ENCODE assay signal across 13 cellular contexts in genomic region chr1:169511339-169512028, GRCh38. TPM values are rescaled to one million over a fixed set of nuclear protein-coding genes. Genes with fewer than 3 reads are reported as not detected.
DNase-seq lines count a peak whose midpoint lies in the region; ATAC-seq, FAIRE-seq and TF ChIP-seq lines count a peak whose summit lies in the region.
"Had no signal": no experiment of that assay in that cellular context is flagged by ENCODE, and none has a peak within 500 bp of the region (broad histone marks: within the 10 kb centered on the region; RNA-seq: fewer than 3 reads in every experiment).

No MANE protein-coding gene starts in this region.

- no peak overlapping the region for H3K9ac ChIP-seq in GM12878 (ENCODE audit: control insufficient read depth, insufficient read depth, low read length)

- no peaks in the 10 kb centered on the region for H3K4me1 Mint-ChIP-seq in osteocyte (ENCODE audit: unreplicated experiment)
- H3K4me1 Mint-ChIP-seq: brain had no signal

- SMC1A ChIA-PET in GM12878 (lab: Charles Lee; ENCODE audit: uncharacterized antibody, unreplicated experiment) = interaction anchor here (1.1 kb wide), 1 partner anchor 25 kb away, joined by 5 read pairs; no protein-coding TSS in a partner anchor

- no peaks in the 10 kb centered on the region for H3K9me2 ChIP-seq in OCI-LY7 (ENCODE audit: insufficient read depth, low read length)

- H4K20me1 ChIP-seq in GM12878 (ENCODE audit: control insufficient read depth, insufficient read depth) (no peaks in the 10 kb centered on the region), OCI-LY7 (ENCODE audit: insufficient read depth, low read length) (no peaks in the 10 kb centered on the region)

- H2AFZ ChIP-seq in GM12878 (ENCODE audit: control insufficient read depth, low read depth, low read length) (no peak overlapping the region), OCI-LY7 (ENCODE audit: low read length) (no peak overlapping the region)

- in situ Hi-C loops in GM12878 (cut with MboI) = no loop called here

- H3K4me2 ChIP-seq in GM12878 (ENCODE audit: control insufficient read depth, insufficient read depth) (no peak overlapping the region), OCI-LY7 (ENCODE audit: low read length) (no peak overlapping the region)

- TF ChIP-seq POLR2A in GM12878 (IDR thresholded peaks at IDR 0.05; ENCODE audit: low read depth, low read length) (no peak), thyroid gland (IDR thresholded peaks at IDR 0.05) (no peak)

- H3K4me1 ChIP-seq in GM12878 (ENCODE audit: control insufficient read depth, insufficient read depth, low read length) = no peaks in the 10 kb centered on the region
- peaks cover 2% of the 10 kb centered on the region for H3K4me1 ChIP-seq in right cardiac atrium (ENCODE audit: control insufficient read depth, insufficient read depth, low read length)
- no peaks in the 10 kb centered on the region for H3K4me1 ChIP-seq in thyroid gland
- no peaks in the 10 kb centered on the region for H3K4me1 ChIP-seq in OCI-LY7 (ENCODE audit: insufficient read depth, low read length, poor library complexity, severe bottlenecking)

- H3K36me3 ChIP-seq in GM12878 (ENCODE audit: control insufficient read depth in 2 of 2, insufficient read depth in 2 of 2, low read length in 1 of 2) = no peaks in the 10 kb centered on the region
- H3K36me3 ChIP-seq in thyroid gland = no peaks in the 10 kb centered on the region
- H3K36me3 ChIP-seq in OCI-LY7 (ENCODE audit: insufficient read depth, low read length) = no peaks in the 10 kb centered on the region

- H3K27ac Mint-ChIP-seq in osteocyte (ENCODE audit: unreplicated experiment) = no peak overlapping the region
- H3K27ac Mint-ChIP-seq: activated B cell treated with CpG ODN at 0.5 μM for 24 hours, brain had no signal

- intact Hi-C loops in GM12878 (cut with micrococcal nuclease; ENCODE audit: unreplicated experiment) = no loop called here
- intact Hi-C loops in right cardiac atrium (cut with DNase I) = no loop called here
- intact Hi-C loops in thyroid gland (cut with DNase I) = no loop called here
- intact Hi-C loops in OCI-LY7 (cut with micrococcal nuclease; ENCODE audit: unreplicated experiment) = no loop called here

- H3K9me3 ChIP-seq in GM12878 (replicated peaks; ENCODE audit: control insufficient read depth, insufficient read depth, low read length) (no peaks in the 10 kb centered on the region), right cardiac atrium (ENCODE audit: control insufficient read depth, low read length) (no peaks in the 10 kb centered on the region), thyroid gland (no peaks in the 10 kb centered on the region), OCI-LY7 (ENCODE audit: low read length) (no peaks in the 10 kb centered on the region)

- H3K4me3 Mint-ChIP-seq in osteocyte (ENCODE audit: unreplicated experiment) = no peak overlapping the region
- H3K4me3 Mint-ChIP-seq: activated B cell treated with CpG ODN at 0.5 μM for 24 hours, brain had no signal

- H3K27ac ChIP-seq in GM12878 (ENCODE audit: control insufficient read depth, insufficient read depth) (no peak overlapping the region), right cardiac atrium (ENCODE audit: low read length) (no peak overlapping the region), thyroid gland (peak overlapping the region; percentile 30 to 55 (median 39)), OCI-LY7 (ENCODE audit: low read depth, low read length, poor library complexity, severe bottlenecking) (no peak overlapping the region)

- H3K4me3 ChIP-seq in GM12878 (no peak overlapping the region), right cardiac atrium (ENCODE audit: low read length) (no peak overlapping the region), thyroid gland (replicated peaks in 1 of 3) (no peak overlapping the region), OCI-LY7 (ENCODE audit: low read depth, low read length, poor library complexity, severe bottlenecking) (no peak overlapping the region)

- CTCF ChIA-PET in GM12878 (lab: Yijun Ruan, JAX) (interaction anchor here (1.5 kb wide), 1 partner anchor 34 kb away, joined by 3 read pairs; no protein-coding TSS in a partner anchor), OCI-LY7 (lab: Charles Lee; ENCODE audit: unreplicated experiment) (no interaction called here)

- TF ChIP-seq CTCF in GM12878 (IDR thresholded peaks at IDR 0.05 in 2 of 3, conservative IDR thresholded peaks at IDR 0.05 in 1 of 3; ENCODE audit: control insufficient read depth in 2 of 3, extremely low read depth in 1 of 3, insufficient read depth in 1 of 3, low read depth in 3 of 3, low read length in 3 of 3) (no peak), thyroid gland (IDR thresholded peaks at IDR 0.05) (no peak), OCI-LY7 (conservative IDR thresholded peaks at IDR 0.05; ENCODE audit: low read length) (no peak), osteocyte (IDR thresholded peaks at IDR 0.05) (no peak)

- RAD21 ChIA-PET in GM12878 (lab: Charles Lee; ENCODE audit: unreplicated experiment) = no interaction called here

- DNase-seq in HPDE6-E6E7 (ENCODE audit: extremely low spot score) (peak; percentile 67), GM12878 (ENCODE audit: low read depth, low spot score) (no peak), right cardiac atrium (peak; percentile 21 to 47 (median 22)), thyroid gland (no peak), OCI-LY7 (ENCODE audit: low spot score) (no peak), osteocyte (ENCODE audit: extremely low spot score, unreplicated experiment) (no peak)
- DNase-seq in activated naive CD4-positive, alpha-beta T cell treated with Interleukin-2 at 50 U/mL for 16 hours = no peak
- no peak for DNase-seq in activated CD4-positive, alpha-beta T cell treated with anti-CD3 and anti-CD28 coated beads, Interleukin-2, amount 50 U/mL, for 4 hours
- DNase-seq: activated B cell treated with CpG ODN at 0.5 μM for 24 hours; left colon; stimulated activated CD4-positive, alpha-beta T cell treated with anti-CD3 and anti-CD28 coated beads, Interleukin-2, amount 100 ng/mL, for 24 hours had no signal

- POLR2A ChIA-PET in GM12878 (lab: Charles Lee) (no interaction called here), OCI-LY7 (lab: Charles Lee) (interaction anchor here (1.4 kb wide), 1 partner anchor 170 kb away, joined by 3 read pairs; no protein-coding TSS in a partner anchor)

- no peak for FAIRE-seq in GM12878 (lab: Jason Lieb, UNC)
- FAIRE-seq: GM12892 had no signal

- no peaks in the 10 kb centered on the region for H3K9me3 Mint-ChIP-seq in osteocyte (ENCODE audit: unreplicated experiment)
- H3K9me3 Mint-ChIP-seq: activated B cell treated with CpG ODN at 0.5 μM for 24 hours, brain had no signal

- no TSS peak for BruUV-seq in GM12878 (replicated peaks; lab: Mats Ljungman, UMichigan)
- no TSS peak for BruUV-seq in OCI-LY7 (replicated peaks; lab: Mats Ljungman, UMichigan)

- H3K36me3 Mint-ChIP-seq in osteocyte (ENCODE audit: unreplicated experiment) = no peaks in the 10 kb centered on the region
- H3K36me3 Mint-ChIP-seq: brain had no signal

- no peak for TF ChIP-seq RAD21 in GM12878 (IDR thresholded peaks at IDR 0.05; ENCODE audit: insufficient read depth, low read depth, low read length)

- H3K27me3 ChIP-seq in GM12878 (replicated peaks in 1 of 2; ENCODE audit: control insufficient read depth in 2 of 2, insufficient read depth in 2 of 2, low read length in 1 of 2) (no peaks in the 10 kb centered on the region), right cardiac atrium (ENCODE audit: control insufficient read depth, insufficient read depth) (no peaks in the 10 kb centered on the region), thyroid gland (no peaks in the 10 kb centered on the region)

- H3K27me3 Mint-ChIP-seq in osteocyte (ENCODE audit: unreplicated experiment) = peaks cover 33% of the 10 kb centered on the region
- H3K27me3 Mint-ChIP-seq: activated B cell treated with CpG ODN at 0.5 μM for 24 hours had no signal

- no peak for TF ChIP-seq EP300 in GM12878 (IDR thresholded peaks at IDR 0.05; ENCODE audit: borderline replicate concordance in 1 of 2, control insufficient read depth in 1 of 2, low read depth in 2 of 2, low read length in 2 of 2)

- no peaks in the 10 kb centered on the region for H3K79me2 ChIP-seq in GM12878 (ENCODE audit: control insufficient read depth, insufficient read depth, low read length)
- no peaks in the 10 kb centered on the region for H3K79me2 ChIP-seq in OCI-LY7 (ENCODE audit: insufficient read depth, low read depth, low read length)

- 41% methylated on average over 3 of the region's 3 CpGs for WGBS in GM12878 (ENCODE audit: insufficient coverage, insufficient replicate concordance, low lambda C conversion rate, missing lambda C conversion rate)
- WGBS in right cardiac atrium = 54% methylated on average over 3 of the region's 3 CpGs
- WGBS in thyroid gland, 2 donors = 62 to 79% methylated on average over 3 of the region's 3 CpGs

- ATAC-seq in GM12878 (0 out of 3 replicates have a peak, but pooled peaks have one; percentile 28), right cardiac atrium (peak; percentile 84 to 91)

TF ChIP-seq in GM12878, 131 proteins besides CTCF, POLR2A, EP300 and RAD21 (continues in another document):
- 0 out of 2 replicates have a peak, but pooled peaks have one; percentile 6 for TF ChIP-seq JUNB (IDR thresholded peaks at IDR 0.05)

RNA-seq across cellular contexts. Expression of gene SLC19A2, which starts 25.7 kb away (rescaled TPM):
- total RNA-seq in GM12878 (2013; cell fraction: nucleolus; rRNA removed) = 16.0 and 16.6 TPM in 2 replicates
- total RNA-seq in GM12878 (2014; rRNA removed) (3.7 and 3.8 TPM in 2 replicates), GM12878 (2014; rRNA removed; fragmentation: Illumina TruSeq; extraction: Trizol) (2.9 and 3.5 TPM in 2 replicates), GM12878 (2021) (2.2 and 2.3 TPM in 2 replicates), right cardiac atrium (10 to 100 TPM; 11.2 to 26.5 (median 15.4) TPM), thyroid gland (10 to 100 TPM; 19.0 to 41.0 (median 27.8) TPM), OCI-LY7 (2022) (5.8 and 6.5 TPM in 2 replicates), osteocyte (3.9 and 4.0 TPM in 2 replicates)
- polyA plus RNA-seq in GM12878 (2011; ENCODE audit: low read depth) = 0.88 TPM
- polyA plus RNA-seq in GM12878 (2011; rRNA removed) (7.8 and 9.3 TPM in 2 replicates), GM12878 (2014; fragmentation: Illumina TruSeq; extraction: Trizol) (3.1 and 3.7 TPM in 2 replicates), GM12878 (2014; fragmentation: Nextera tagmentation; extraction: Ambion mirVana) (1 to 10 TPM; 1.2 to 1.3 TPM), GM12878 (2014; rRNA removed) (2.2 and 2.7 TPM in 2 replicates), GM12878 (2016; fragmentation: Nextera tagmentation; extraction: Ambion mirVana) (1 to 10 TPM; 1.8 to 1.9 TPM), right cardiac atrium (26.2 TPM)
- 4.1 and 4.6 TPM in 2 replicates for polyA plus RNA-seq in GM12878 (2011; cell fraction: cytosol; rRNA removed)
- 5.6 and 5.7 TPM in 2 replicates for polyA plus RNA-seq in GM12878 (2011; cell fraction: nucleus; rRNA removed)
- 1.6 and 2.3 TPM in 2 replicates for polyA plus RNA-seq in GM12878 (2012)
- polyA minus RNA-seq in GM12878 (2011; rRNA and poly(A)+ RNA removed) = 9.3 and 9.9 TPM in 2 replicates
- 2.9 and 3.3 TPM in 2 replicates for polyA minus RNA-seq in GM12878 (2011; cell fraction: cytosol; rRNA and poly(A)+ RNA removed)
- 4.6 and 7.3 TPM in 2 replicates for polyA minus RNA-seq in GM12878 (2011; cell fraction: nucleus; rRNA and poly(A)+ RNA removed)
- total RNA-seq in OCI-LY7 (2014; rRNA removed; shearing (Covaris generic)) = 3.2 TPM in 2 replicates

Comparison
In these comparisons a context has a peak if more than half of its experiments do, and no peak if none do; other contexts are left out.
1. DNase-seq: peak in HPDE6-E6E7 (single experiment) and right cardiac atrium (3 of 3); none in GM12878 (single experiment), thyroid gland (0 of 2), activated naive CD4-positive, alpha-beta T cell treated with Interleukin-2 at 50 U/mL for 16 hours (single experiment), OCI-LY7 (single experiment), osteocyte (single experiment) and activated CD4-positive, alpha-beta T cell treated with anti-CD3 and anti-CD28 coated beads, Interleukin-2, amount 50 U/mL, for 4 hours (0 of 2).
2. H3K27ac ChIP-seq: peak in thyroid gland (3 of 3); none in GM12878 (single experiment), right cardiac atrium (single experiment) and OCI-LY7 (single experiment).